Comparison of ENCODE assay signal across 18 cellular contexts in genomic region chr2:84886791-84887190, GRCh38. TPM values are rescaled to one million over a fixed set of nuclear protein-coding genes. Genes with fewer than 3 reads are reported as not detected.
DNase-seq lines count a peak whose midpoint lies in the region; ATAC-seq, FAIRE-seq and TF ChIP-seq lines count a peak whose summit lies in the region.
"Had no signal": no experiment of that assay in that cellular context is flagged by ENCODE, and none has a peak within 500 bp of the region (broad histone marks: within the 10 kb centered on the region; RNA-seq: fewer than 3 reads in every experiment).

No MANE protein-coding gene starts in this region.

- POLR2A ChIA-PET in activated CD4-positive, alpha-beta T cell treated with anti-CD3 and anti-CD28 coated beads for 36 hours (lab: Charles Lee) = interaction anchor here (3.0 kb wide), 1 partner anchor 20 kb away, joined by 19 read pairs; no protein-coding TSS in a partner anchor
- POLR2A ChIA-PET in activated CD4-positive, alpha-beta memory T cell treated with anti-CD3 and anti-CD28 coated beads for 36 hours (lab: Charles Lee) = interaction anchor here (1.5 to 4.0 kb wide), 3 partner anchors 12 to 39 kb away, joined by 3 to 39 read pairs (median 12); partner anchors contain the start of gene TMSB10

- H3K27me3 Mint-ChIP-seq in activated CD4-positive, alpha-beta T cell treated with anti-CD3 and anti-CD28 coated beads for 36 hours = no peaks in the 10 kb centered on the region
- no peaks in the 10 kb centered on the region for H3K27me3 Mint-ChIP-seq in activated CD4-positive, alpha-beta memory T cell treated with anti-CD3 and anti-CD28 coated beads for 36 hours

- ATAC-seq in activated CD4-positive, alpha-beta T cell treated with anti-CD3 and anti-CD28 coated beads for 36 hours = no peak
- ATAC-seq in stimulated activated effector memory CD8-positive, alpha-beta T cell treated with anti-CD3 and anti-CD28 coated beads, Interleukin-12 subunit alpha, Interleukin-12 subunit beta, amount 100 ng/mL, for 72 hours = no peak
- no peak for ATAC-seq in HG02884 (IDR thresholded peaks at IDR 0.05; ENCODE audit: unreplicated experiment)
- ATAC-seq: heart left ventricle had no signal

- no peak overlapping the region for H3K27ac ChIP-seq in colonic mucosa
- H3K27ac ChIP-seq: BLaER1, heart left ventricle, VCaP had no signal

- no peaks in the 10 kb centered on the region for H3K27me3 ChIP-seq in colonic mucosa

- no peak overlapping the region for H3K4me3 ChIP-seq in colonic mucosa
- H3K4me3 ChIP-seq: BLaER1, heart left ventricle had no signal

- no peak for DNase-seq in activated CD4-positive, alpha-beta T cell treated with anti-CD3 and anti-CD28 coated beads for 36 hours
- DNase-seq in activated CD4-positive, alpha-beta T cell treated with anti-CD3 and anti-CD28 coated beads for 48 hours = no peak
- no peak for DNase-seq in activated CD4-positive, alpha-beta memory T cell treated with anti-CD3 and anti-CD28 coated beads for 36 hours
- peak; percentile 16 for DNase-seq in colonic mucosa
- peak in 1 of 2 donors; percentile 47 for DNase-seq in stimulated activated effector memory CD8-positive, alpha-beta T cell treated with anti-CD3 and anti-CD28 coated beads, Interleukin-12 subunit alpha, Interleukin-12 subunit beta, amount 100 ng/mL, for 72 hours (ENCODE audit: low spot score in 2 of 2)
- DNase-seq in urothelium cell line (ENCODE audit: low spot score) = no peak
- DNase-seq in C1 segment of cervical spinal cord (lab: John Stamatoyannopoulos, UW) = no peak
- DNase-seq: central memory CD4-positive, alpha-beta T cell; effector memory CD4-positive, alpha-beta T cell; heart left ventricle; Kasumi-1; NCI-H1092; NCI-H2081 treated with DMSO at 0.1 percent for 48 hours; NCI-H510A had no signal

- no peak overlapping the region for H3K9ac ChIP-seq in colonic mucosa (ENCODE audit: low read depth in 2 of 2, low read length in 2 of 2)
- H3K9ac ChIP-seq: BLaER1 had no signal

- H3K36me3 ChIP-seq in colonic mucosa = no peaks in the 10 kb centered on the region
- H3K36me3 ChIP-seq: BLaER1, heart left ventricle had no signal

- H3K36me3 Mint-ChIP-seq in activated CD4-positive, alpha-beta T cell treated with anti-CD3 and anti-CD28 coated beads for 36 hours (ENCODE audit: low read depth) = no peaks in the 10 kb centered on the region
- H3K36me3 Mint-ChIP-seq in activated CD4-positive, alpha-beta memory T cell treated with anti-CD3 and anti-CD28 coated beads for 36 hours = no peaks in the 10 kb centered on the region
- no peaks in the 10 kb centered on the region for H3K36me3 Mint-ChIP-seq in stimulated activated effector memory CD8-positive, alpha-beta T cell treated with anti-CD3 and anti-CD28 coated beads, Interleukin-12 subunit alpha, Interleukin-12 subunit beta, amount 100 ng/mL, for 72 hours

- peaks cover 73% of the 10 kb centered on the region for H3K4me1 Mint-ChIP-seq in activated CD4-positive, alpha-beta T cell treated with anti-CD3 and anti-CD28 coated beads for 36 hours
- peaks cover 60% of the 10 kb centered on the region for H3K4me1 Mint-ChIP-seq in activated CD4-positive, alpha-beta memory T cell treated with anti-CD3 and anti-CD28 coated beads for 36 hours (ENCODE audit: low read depth)
- peaks cover 46% of the 10 kb centered on the region for H3K4me1 Mint-ChIP-seq in stimulated activated effector memory CD8-positive, alpha-beta T cell treated with anti-CD3 and anti-CD28 coated beads, Interleukin-12 subunit alpha, Interleukin-12 subunit beta, amount 100 ng/mL, for 72 hours

- FAIRE-seq in urothelium cell line (lab: Jason Lieb, UNC) = no peak
- FAIRE-seq: GM12892 had no signal

- intact Hi-C loops in activated CD4-positive, alpha-beta T cell treated with anti-CD3 and anti-CD28 coated beads for 36 hours (cut with DNase I, micrococcal nuclease) = no loop called here
- intact Hi-C loops in activated CD4-positive, alpha-beta memory T cell treated with anti-CD3 and anti-CD28 coated beads for 36 hours (cut with micrococcal nuclease) = no loop called here
- intact Hi-C loops in colonic mucosa (cut with DNase I) = no loop called here

- TF ChIP-seq CTCF in colonic mucosa (IDR thresholded peaks at IDR 0.05) = no peak

- no peak overlapping the region for H3K4me3 Mint-ChIP-seq in activated CD4-positive, alpha-beta T cell treated with anti-CD3 and anti-CD28 coated beads for 36 hours
- no peak overlapping the region for H3K4me3 Mint-ChIP-seq in activated CD4-positive, alpha-beta memory T cell treated with anti-CD3 and anti-CD28 coated beads for 36 hours
- H3K4me3 Mint-ChIP-seq in stimulated activated effector memory CD8-positive, alpha-beta T cell treated with anti-CD3 and anti-CD28 coated beads, Interleukin-12 subunit alpha, Interleukin-12 subunit beta, amount 100 ng/mL, for 72 hours = peak overlapping the region; percentile 70

- CTCF ChIA-PET in activated CD4-positive, alpha-beta T cell treated with anti-CD3 and anti-CD28 coated beads for 36 hours (lab: Charles Lee) = interaction anchor here (0.5 to 4.7 kb wide), 9 partner anchors 9 to 170 kb away, joined by 3 to 31 read pairs (median 4); partner anchors contain the start of gene TMSB10
- CTCF ChIA-PET in activated CD4-positive, alpha-beta memory T cell treated with anti-CD3 and anti-CD28 coated beads for 36 hours (lab: Charles Lee) = interaction anchor here (1.3 to 4.6 kb wide), 2 partner anchors 12 to 39 kb away, joined by 5 to 49 read pairs; no protein-coding TSS in a partner anchor

- peak overlapping the region; percentile 76 for H3K27ac Mint-ChIP-seq in activated CD4-positive, alpha-beta T cell treated with anti-CD3 and anti-CD28 coated beads for 36 hours
- H3K27ac Mint-ChIP-seq in activated CD4-positive, alpha-beta memory T cell treated with anti-CD3 and anti-CD28 coated beads for 36 hours = peak overlapping the region; percentile 50
- H3K27ac Mint-ChIP-seq in stimulated activated effector memory CD8-positive, alpha-beta T cell treated with anti-CD3 and anti-CD28 coated beads, Interleukin-12 subunit alpha, Interleukin-12 subunit beta, amount 100 ng/mL, for 72 hours = peak overlapping the region; percentile 87

- peaks cover 8% of the 10 kb centered on the region for H3K4me1 ChIP-seq in colonic mucosa

- H3K9me3 Mint-ChIP-seq in activated CD4-positive, alpha-beta T cell treated with anti-CD3 and anti-CD28 coated beads for 36 hours (ENCODE audit: low read depth) = no peaks in the 10 kb centered on the region
- no peaks in the 10 kb centered on the region for H3K9me3 Mint-ChIP-seq in activated CD4-positive, alpha-beta memory T cell treated with anti-CD3 and anti-CD28 coated beads for 36 hours
- no peaks in the 10 kb centered on the region for H3K9me3 Mint-ChIP-seq in stimulated activated effector memory CD8-positive, alpha-beta T cell treated with anti-CD3 and anti-CD28 coated beads, Interleukin-12 subunit alpha, Interleukin-12 subunit beta, amount 100 ng/mL, for 72 hours

- no peaks in the 10 kb centered on the region for H3K9me3 ChIP-seq in colonic mucosa
- H3K9me3 ChIP-seq: BLaER1, heart left ventricle had no signal

RNA-seq across cellular contexts. Expression of gene TRABD2A, which starts 5.9 kb away (rescaled TPM):
- 10 to 100 TPM; 37.2 to 42.2 TPM for total RNA-seq in activated CD4-positive, alpha-beta T cell treated with anti-CD3 and anti-CD28 coated beads for 36 hours
- total RNA-seq in activated CD4-positive, alpha-beta memory T cell treated with anti-CD3 and anti-CD28 coated beads for 36 hours = 10 to 100 TPM; 29.6 to 30.1 TPM
- total RNA-seq in colonic mucosa = 100 to 1,000 TPM in 1 of 2 donors, 10 to 100 TPM in 1; 88.1 to 158 TPM

RNA-seq across cellular contexts. Expression of gene TMSB10, which starts 18.7 kb away (rescaled TPM):
- 1,000 to 10,000 TPM; 2,345 to 2,742 TPM for total RNA-seq in activated CD4-positive, alpha-beta T cell treated with anti-CD3 and anti-CD28 coated beads for 36 hours
- 1,000 to 10,000 TPM; 2,535 to 2,567 TPM for total RNA-seq in activated CD4-positive, alpha-beta memory T cell treated with anti-CD3 and anti-CD28 coated beads for 36 hours
- 1,000 to 10,000 TPM; 2,226 to 3,150 TPM for total RNA-seq in colonic mucosa
